19 cellular contexts compared by ENCODE assay signal in the genomic region with DNA sequence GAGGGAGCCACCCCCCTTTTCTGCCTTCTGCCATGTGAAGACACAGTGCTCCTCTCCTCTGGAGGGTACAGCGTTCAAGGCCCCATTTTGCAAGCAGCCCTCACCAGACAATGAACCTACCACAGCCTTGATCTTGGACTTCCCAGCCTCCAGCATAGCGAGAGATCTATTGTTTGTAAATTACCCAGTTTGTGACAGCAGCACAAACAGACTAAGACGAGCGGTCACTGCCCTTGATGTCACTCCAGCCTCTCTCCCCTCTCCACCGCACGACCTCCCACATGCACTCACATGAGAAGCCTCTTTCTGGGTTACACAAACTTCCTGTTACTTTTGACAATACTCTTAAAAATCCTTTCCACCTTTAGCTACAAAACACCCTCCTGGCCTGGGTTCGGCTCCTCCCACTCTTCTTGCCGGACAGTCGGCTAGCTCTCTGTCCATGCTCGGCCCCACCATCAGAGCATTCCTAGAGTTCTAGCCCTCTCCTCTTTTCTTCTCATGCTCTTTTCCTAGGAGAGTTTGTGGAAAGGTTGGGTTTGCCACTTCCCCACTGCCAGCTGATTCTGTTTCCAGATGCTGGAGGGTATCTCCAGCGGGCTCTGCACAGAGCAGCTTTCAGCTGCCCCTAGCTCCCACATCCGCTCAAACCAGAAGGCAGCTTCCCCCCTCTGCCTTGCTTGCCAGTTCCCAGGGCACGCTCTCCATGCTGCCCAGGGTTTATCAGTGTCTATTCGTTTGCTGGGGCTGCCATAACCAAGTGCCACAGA.
DNase-seq lines count a peak whose midpoint lies in the region; ATAC-seq and TF ChIP-seq lines count a peak whose summit lies in the region.
"Had no signal": no experiment of that assay in that cellular context is flagged by ENCODE, and none has a peak within 500 bp of the region (broad histone marks: within the 10 kb centered on the region; RNA-seq: fewer than 3 reads in every experiment).

No MANE protein-coding gene starts in this region.

- no peak overlapping the region for H4K12ac ChIP-seq in trophoblast cell (ENCODE audit: low read depth, low read length)

- no peak for TF ChIP-seq CTCF in gastroesophageal sphincter (IDR thresholded peaks at IDR 0.05)

- ATAC-seq in activated CD8-positive, alpha-beta memory T cell treated with anti-CD3 and anti-CD28 coated beads, Interleukin-2, amount 10 ng/mL, durations not matched to agents 7 days and 5 days = no peak
- ATAC-seq in T-helper 17 cell (no peak), gastroesophageal sphincter (no peak)
- ATAC-seq: A549, left colon, T-cell had no signal

- CTCF ChIA-PET in activated CD8-positive, alpha-beta memory T cell treated with anti-CD3 and anti-CD28 coated beads, Interleukin-2, amount 10 ng/mL, durations not matched to agents 7 days and 5 days (lab: Charles Lee) = no interaction called here

- peaks cover 3% of the 10 kb centered on the region for H3K36me3 Mint-ChIP-seq in activated CD8-positive, alpha-beta memory T cell treated with anti-CD3 and anti-CD28 coated beads, Interleukin-2, amount 10 ng/mL, durations not matched to agents 7 days and 5 days
- peaks cover 12% of the 10 kb centered on the region for H3K36me3 Mint-ChIP-seq in T-helper 17 cell (ENCODE audit: low read depth)

- peaks cover 8% of the 10 kb centered on the region for H3K36me3 ChIP-seq in iPS-15b (ENCODE audit: control insufficient read depth, insufficient read depth, low read length)
- H3K36me3 ChIP-seq in trophoblast cell (ENCODE audit: control insufficient read depth in 1 of 2, insufficient read depth in 2 of 2, low read length in 2 of 2) = peaks cover 0 to 2% of the 10 kb centered on the region in 2 experiments
- no peaks in the 10 kb centered on the region for H3K36me3 ChIP-seq in gastroesophageal sphincter

- H3K4me1 ChIP-seq in iPS-15b (ENCODE audit: control insufficient read depth, insufficient read depth, low read length) (peaks cover 38% of the 10 kb centered on the region), trophoblast cell (ENCODE audit: control insufficient read depth in 1 of 2, insufficient read depth in 2 of 2, low read length in 2 of 2) (peaks cover 8 to 12% of the 10 kb centered on the region in 2 experiments), gastroesophageal sphincter (peaks cover 0 to 28% (median 0%) of the 10 kb centered on the region in 3 donors)
- H3K4me1 ChIP-seq: A549 had no signal

- peaks cover 2% of the 10 kb centered on the region for H3K79me1 ChIP-seq in trophoblast cell (ENCODE audit: low read length)

- peak overlapping the region; percentile 12 for H3K27ac Mint-ChIP-seq in activated CD8-positive, alpha-beta memory T cell treated with anti-CD3 and anti-CD28 coated beads, Interleukin-2, amount 10 ng/mL, durations not matched to agents 7 days and 5 days
- H3K27ac Mint-ChIP-seq in T-helper 17 cell = peak overlapping the region; percentile 74

- H4K8ac ChIP-seq in trophoblast cell (ENCODE audit: low read depth, low read length) = no peak overlapping the region

- H3K18ac ChIP-seq in trophoblast cell (ENCODE audit: low read length) = peak overlapping the region; percentile 12

- H2BK5ac ChIP-seq in trophoblast cell (ENCODE audit: low read depth, low read length, poor library complexity) = no peak overlapping the region

- H3K27ac ChIP-seq in trophoblast cell (ENCODE audit: low read depth, low read length) (no peak overlapping the region), gastroesophageal sphincter (no peak overlapping the region)
- H3K27ac ChIP-seq: A549, epithelial cell of prostate, GM23248 had no signal

- peaks cover 2% of the 10 kb centered on the region for H3K79me2 ChIP-seq in trophoblast cell (ENCODE audit: control insufficient read depth, insufficient read depth, low read length, poor library complexity)

- H3K4me3 Mint-ChIP-seq in activated CD8-positive, alpha-beta memory T cell treated with anti-CD3 and anti-CD28 coated beads, Interleukin-2, amount 10 ng/mL, durations not matched to agents 7 days and 5 days = no peak overlapping the region
- no peak overlapping the region for H3K4me3 Mint-ChIP-seq in T-helper 17 cell
- H3K4me3 Mint-ChIP-seq: T-cell had no signal

- H3K9me3 ChIP-seq in T-helper 17 cell (ENCODE audit: control insufficient read depth, low read length, poor library complexity, severe bottlenecking) (no peaks in the 10 kb centered on the region), iPS-15b (ENCODE audit: control insufficient read depth, insufficient read depth, low read length) (no peaks in the 10 kb centered on the region), trophoblast cell (ENCODE audit: insufficient read depth, low read depth, low read length) (no peaks in the 10 kb centered on the region), gastroesophageal sphincter (no peaks in the 10 kb centered on the region)
- H3K9me3 ChIP-seq: A549 had no signal

- H3K27me3 Mint-ChIP-seq in activated CD8-positive, alpha-beta memory T cell treated with anti-CD3 and anti-CD28 coated beads, Interleukin-2, amount 10 ng/mL, durations not matched to agents 7 days and 5 days = no peaks in the 10 kb centered on the region
- H3K27me3 Mint-ChIP-seq in T-helper 17 cell = no peaks in the 10 kb centered on the region
- H3K27me3 Mint-ChIP-seq: T-cell had no signal

- no peak overlapping the region for H2AFZ ChIP-seq in trophoblast cell (ENCODE audit: insufficient read depth, low read length, poor library complexity)
- H2AFZ ChIP-seq: GM23248 had no signal

- H3K9ac ChIP-seq in iPS-15b (ENCODE audit: low read depth, low read length) = peak overlapping the region; percentile 76
- H3K9ac ChIP-seq in trophoblast cell (ENCODE audit: low read length) = no peak overlapping the region
- H3K9ac ChIP-seq: GM23248 had no signal

- no peak overlapping the region for H3K14ac ChIP-seq in trophoblast cell (ENCODE audit: low read length)

- H3K27me3 ChIP-seq in iPS-15b (ENCODE audit: control insufficient read depth, insufficient read depth, low read length) = no peaks in the 10 kb centered on the region
- H3K27me3 ChIP-seq in trophoblast cell (ENCODE audit: insufficient read depth, low read length) = no peaks in the 10 kb centered on the region
- H3K27me3 ChIP-seq in gastroesophageal sphincter = no peaks in the 10 kb centered on the region

- TF ChIP-seq POLR2A in gastroesophageal sphincter (IDR thresholded peaks at IDR 0.05) = no peak

- no peak for TF ChIP-seq EP300 in gastroesophageal sphincter (IDR thresholded peaks at IDR 0.05)

- H2BK12ac ChIP-seq in trophoblast cell (ENCODE audit: low read length) = no peak overlapping the region

- DNase-seq in activated CD8-positive, alpha-beta memory T cell treated with anti-CD3 and anti-CD28 coated beads, Interleukin-2, amount 10 ng/mL, durations not matched to agents 7 days and 5 days = no peak
- DNase-seq in activated CD8-positive, alpha-beta memory T cell treated with anti-CD3 and anti-CD28 coated beads, Interleukin-2, amount 50 U/mL, for 48 hours = no peak
- no peak for DNase-seq in T-helper 17 cell
- DNase-seq in trophoblast cell = no peak
- no peak for DNase-seq in cortex of kidney (lab: John Stamatoyannopoulos, UW)
- DNase-seq in NCI-H2171 treated with DMSO at 0.1 percent for 48 hours (lab: John Stamatoyannopoulos, UW) = no peak
- DNase-seq: activated naive CD4-positive, alpha-beta T cell treated with anti-CD3 and anti-CD28 coated beads, Interleukin-2, amount 50 U/mL, for 16 hours; Calu3; cerebellar nuclear complex; GM23248; left colon; NCI-H1436 treated with DMSO at 0.1 percent for 48 hours; NCI-H510A treated with DMSO at 0.1 percent for 48 hours; small intestine; T-cell had no signal

- no peak overlapping the region for H3K4me2 ChIP-seq in trophoblast cell (ENCODE audit: low read length)
- H3K4me2 ChIP-seq: A549 had no signal

- no CpG with 5 or more reads among the region's 14 CpGs for WGBS in trophoblast cell (ENCODE audit: extremely low coverage, insufficient coverage, insufficient read length)
- WGBS in gastroesophageal sphincter (ENCODE audit: low coverage in 1 of 2), 2 donors = 81 to 88% methylated on average over 10 to 11 of the region's 14 CpGs

- no peaks in the 10 kb centered on the region for H3K9me3 Mint-ChIP-seq in activated CD8-positive, alpha-beta memory T cell treated with anti-CD3 and anti-CD28 coated beads, Interleukin-2, amount 10 ng/mL, durations not matched to agents 7 days and 5 days (ENCODE audit: low read depth)
- H3K9me3 Mint-ChIP-seq: T-cell had no signal

- H3K4me1 Mint-ChIP-seq in activated CD8-positive, alpha-beta memory T cell treated with anti-CD3 and anti-CD28 coated beads, Interleukin-2, amount 10 ng/mL, durations not matched to agents 7 days and 5 days = peaks cover 29% of the 10 kb centered on the region
- peaks cover 30% of the 10 kb centered on the region for H3K4me1 Mint-ChIP-seq in T-helper 17 cell

- no peak overlapping the region for H4K91ac ChIP-seq in trophoblast cell (ENCODE audit: low read depth, low read length)

- no peak overlapping the region for H2BK120ac ChIP-seq in trophoblast cell (ENCODE audit: insufficient read depth, low read length, poor library complexity)

- no peak overlapping the region for H3K4ac ChIP-seq in trophoblast cell (ENCODE audit: low read depth, low read length)

- no peak overlapping the region for H2AK5ac ChIP-seq in trophoblast cell (ENCODE audit: low read length)

- H3K23ac ChIP-seq in trophoblast cell (ENCODE audit: low read length) = no peak overlapping the region

- H3K4me3 ChIP-seq in iPS-15b (ENCODE audit: low read depth, low read length) = no peak overlapping the region
- H3K4me3 ChIP-seq in trophoblast cell (ENCODE audit: low read depth, low read length) = no peak overlapping the region
- no peak overlapping the region for H3K4me3 ChIP-seq in gastroesophageal sphincter
- H3K4me3 ChIP-seq: A549, GM23248 had no signal
